In genomic region chr6:127117979-127118504, GRCh38 we compare ENCODE assay signal across 8 cellular contexts. TPM values are rescaled to one million over a fixed set of nuclear protein-coding genes. Genes with fewer than 3 reads are reported as not detected.
DNase-seq lines count a peak whose midpoint lies in the region; ATAC-seq, FAIRE-seq and TF ChIP-seq lines count a peak whose summit lies in the region.

No MANE protein-coding gene starts in this region.

- H3K4me1 ChIP-seq in endothelial cell of umbilical vein (ENCODE audit: control insufficient read depth, extremely low read depth, insufficient read depth, low read length) (peaks cover 19% of the 10 kb centered on the region), neuron (ENCODE audit: insufficient read depth, low read length) (peaks cover 21% of the 10 kb centered on the region)

- CTCF ChIA-PET in endothelial cell of umbilical vein (lab: Charles Lee) = interaction anchor here (0.6 to 1.2 kb wide), 13 partner anchors 12 to 1085 kb away, joined by 3 to 17 read pairs (median 3); partner anchors contain the start of gene RNF146

- intact Hi-C loops in CD14-positive monocyte (cut with micrococcal nuclease) = loop anchor here in 1 of 2 donors (10.0 kb wide), 1 partner anchor 1123 kb away; no protein-coding TSS in a partner anchor
- intact Hi-C loops in endothelial cell of umbilical vein (cut with micrococcal nuclease) = no loop called here

- H2AFZ ChIP-seq in endothelial cell of umbilical vein (ENCODE audit: low read depth, low read length) = peak overlapping the region; percentile 82
- peak overlapping the region; percentile 49 for H2AFZ ChIP-seq in neuron (ENCODE audit: low read depth, low read length)

- H3K27ac ChIP-seq in endothelial cell of umbilical vein (ENCODE audit: insufficient read depth, low read depth, low read length) = no peak overlapping the region

- ATAC-seq in HG02840 (IDR thresholded peaks at IDR 0.05; ENCODE audit: low FRiP score, unreplicated experiment) = no peak
- ATAC-seq in HG03521 (IDR thresholded peaks at IDR 0.05; ENCODE audit: unreplicated experiment) = no peak
- no peak for ATAC-seq in HG02759 (IDR thresholded peaks at IDR 0.05; ENCODE audit: unreplicated experiment)

- BruUV-seq in endothelial cell of umbilical vein (replicated peaks; lab: Mats Ljungman, UMichigan) = no TSS peak

- peak overlapping the region; percentile 87 for H3K4me2 ChIP-seq in endothelial cell of umbilical vein (ENCODE audit: insufficient read depth, low read length)

- H4K20me1 ChIP-seq in endothelial cell of umbilical vein (replicated peaks; ENCODE audit: control insufficient read depth, extremely low read depth, insufficient read depth, low read length) = no peaks in the 10 kb centered on the region

- peaks cover 26% of the 10 kb centered on the region for H3K4me1 Mint-ChIP-seq in CD14-positive monocyte

- H3K4me3 ChIP-seq in endothelial cell of umbilical vein (replicated peaks in 1 of 3; ENCODE audit: insufficient read depth in 1 of 3, low read depth in 1 of 3, low read length in 3 of 3) (peak overlapping the region; percentile 49 to 69 (median 59)), neuron (ENCODE audit: low read length) (peak overlapping the region; percentile 52)

- H3K9me3 ChIP-seq in endothelial cell of umbilical vein (replicated peaks; ENCODE audit: control insufficient read depth, insufficient read depth, low read length) (no peaks in the 10 kb centered on the region), neuron (ENCODE audit: low read length) (no peaks in the 10 kb centered on the region)

- dilution Hi-C loops in endothelial cell of umbilical vein (cut with MboI; ENCODE audit: extremely low pct_ligation_motif_present, low sequenced_read_pairs) = no loop called here

- H3K4me3 Mint-ChIP-seq in CD14-positive monocyte = peak overlapping the region; percentile 72 to 94

- H3K9me3 Mint-ChIP-seq in CD14-positive monocyte = peaks cover 3 to 12% (median 8%) of the 10 kb centered on the region in 7 donors

- H3K27me3 Mint-ChIP-seq in CD14-positive monocyte (ENCODE audit: low read depth in 3 of 3) = peaks cover 73 to 82% (median 81%) of the 10 kb centered on the region in 3 donors

- H3K27ac Mint-ChIP-seq in CD14-positive monocyte = no peak overlapping the region

- TF ChIP-seq CTCF in CD14-positive monocyte (IDR thresholded peaks at IDR 0.05) (no peak), endothelial cell of umbilical vein (IDR thresholded peaks at IDR 0.05; ENCODE audit: extremely low read depth in 1 of 2, insufficient read depth in 1 of 2, low read depth in 1 of 2, low read length in 2 of 2) (no peak)

- no peaks in the 10 kb centered on the region for H3K9me1 ChIP-seq in endothelial cell of umbilical vein (replicated peaks; ENCODE audit: control insufficient read depth, extremely low read depth, insufficient read depth, low read length)

- peaks cover 1 to 3% of the 10 kb centered on the region in 2 donors for H3K36me3 Mint-ChIP-seq in CD14-positive monocyte

- no peaks in the 10 kb centered on the region for H3K79me2 ChIP-seq in endothelial cell of umbilical vein (ENCODE audit: control insufficient read depth, insufficient read depth, low read length)

- no peak for DNase-seq in CD14-positive monocyte (ENCODE audit: low spot score)
- DNase-seq in HuH-7 (ENCODE audit: low spot score) = peak; percentile 21
- DNase-seq in endothelial cell of umbilical vein (ENCODE audit: low read depth, low spot score) = peak; percentile 52
- no peak for DNase-seq in H4 (ENCODE audit: low spot score)

- H3K27me3 ChIP-seq in endothelial cell of umbilical vein (ENCODE audit: control insufficient read depth in 2 of 2, insufficient read depth in 2 of 2, low read length in 2 of 2) (no peaks in the 10 kb centered on the region), neuron (ENCODE audit: insufficient read depth, low read length) (peaks cover 59% of the 10 kb centered on the region)

- H3K9ac ChIP-seq in endothelial cell of umbilical vein (replicated peaks; ENCODE audit: extremely low read depth, insufficient read depth, low read length) = no peak overlapping the region

- no peak for TF ChIP-seq POLR2A in endothelial cell of umbilical vein (IDR thresholded peaks at IDR 0.05; ENCODE audit: low read depth, low read length)

- no peak for FAIRE-seq in endothelial cell of umbilical vein (lab: Jason Lieb, UNC)

- POLR2A ChIA-PET in endothelial cell of umbilical vein (lab: Charles Lee) = no interaction called here

- no peaks in the 10 kb centered on the region for H3K36me3 ChIP-seq in endothelial cell of umbilical vein (ENCODE audit: control insufficient read depth in 2 of 2, extremely low read depth in 1 of 2, insufficient read depth in 2 of 2, low read length in 2 of 2)
- H3K36me3 ChIP-seq in neuron (ENCODE audit: insufficient read depth, low read length) = no peaks in the 10 kb centered on the region

TF ChIP-seq in endothelial cell of umbilical vein, 7 proteins besides CTCF, POLR2A, EP300 and RAD21:
- TF ChIP-seq POLR2AphosphoS5 (IDR thresholded peaks at IDR 0.05; ENCODE audit: insufficient read depth, low read depth, low read length) = no peak
- no peak for TF ChIP-seq JUN (IDR thresholded peaks at IDR 0.05; ENCODE audit: borderline replicate concordance, insufficient read depth, insufficient read length, low read depth)
- TF ChIP-seq EZH2 (IDR thresholded peaks at IDR 0.05; ENCODE audit: borderline replicate concordance, low read depth, low read length, severe bottlenecking) = no peak
- TF ChIP-seq MYC (IDR thresholded peaks at IDR 0.05; ENCODE audit: low read depth, low read length) = no peak
- TF ChIP-seq, protein P1, sequence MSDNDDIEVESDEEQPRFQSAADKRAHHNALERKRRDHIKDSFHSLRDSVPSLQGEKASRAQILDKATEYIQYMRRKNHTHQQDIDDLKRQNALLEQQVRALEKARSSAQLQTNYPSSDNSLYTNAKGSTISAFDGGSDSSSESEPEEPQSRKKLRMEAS (IDR thresholded peaks at IDR 0.05; ENCODE audit: insufficient read depth, insufficient read length) = no peak
- TF ChIP-seq GATA2 (IDR thresholded peaks at IDR 0.05; ENCODE audit: insufficient read depth, insufficient read length, low read depth, low read length) = no peak
- TF ChIP-seq FOS (IDR thresholded peaks at IDR 0.05; ENCODE audit: borderline replicate concordance, insufficient read depth, low read length) = no peak

RNA-seq across cellular contexts. Expression of gene RSPO3, which starts 0.4 kb away (rescaled TPM):
- polyA plus RNA-seq in CD14-positive monocyte (not detected), endothelial cell of umbilical vein (1.1 and 1.8 TPM in 2 replicates)
- 8.6 and 11.1 TPM in 2 replicates for total RNA-seq in endothelial cell of umbilical vein
- polyA plus RNA-seq in endothelial cell of umbilical vein (2011; cell fraction: cytosol; rRNA removed) = 2.4 TPM in 2 replicates
- 1.8 and 2.1 TPM in 2 replicates for polyA plus RNA-seq in endothelial cell of umbilical vein (2011; cell fraction: nucleus; rRNA removed)
- 12.0 and 15.5 TPM in 2 replicates for polyA plus RNA-seq in endothelial cell of umbilical vein (2012)
- 1.3 and 3.0 TPM in 2 replicates for polyA minus RNA-seq in endothelial cell of umbilical vein
- polyA minus RNA-seq in endothelial cell of umbilical vein (2011; cell fraction: cytosol; rRNA and poly(A)+ RNA removed) = not detected
- 3.4 and 4.5 TPM in 2 replicates for polyA minus RNA-seq in endothelial cell of umbilical vein (2011; cell fraction: nucleus; rRNA and poly(A)+ RNA removed)
- 0.10 TPM in 1 of 2 replicates, not detected in the other for total RNA-seq in H4 (2014; rRNA removed; shearing (Covaris generic))

Comparison
In these comparisons a context has a peak if more than half of its experiments do, and no peak if none do; other contexts are left out.
1. DNase-seq: peak in HuH-7 (single experiment) and endothelial cell of umbilical vein (single experiment); none in CD14-positive monocyte (single experiment) and H4 (single experiment).